Comparison of ENCODE assay signal across 27 cellular contexts in genomic region chr5:15664961-15665360, GRCh38.
DNase-seq lines count a peak whose midpoint lies in the region; TF ChIP-seq lines count a peak whose summit lies in the region.
"Had no signal": no experiment of that assay in that cellular context is flagged by ENCODE, and none has a peak within 500 bp of the region (broad histone marks: within the 10 kb centered on the region; RNA-seq: fewer than 3 reads in every experiment).

No MANE protein-coding gene starts in this region.

- H3K36me3 ChIP-seq in BJ (ENCODE audit: control insufficient read depth, insufficient read depth, low read length): no peaks in the 10 kb centered on the region
- H3K36me3 ChIP-seq in brain microvascular endothelial cell (replicated peaks): no peaks in the 10 kb centered on the region
- H3K36me3 ChIP-seq: esophagus muscularis mucosa had no signal

- H3K27me3 ChIP-seq in BJ (ENCODE audit: control insufficient read depth, insufficient read depth, low read length): no peaks in the 10 kb centered on the region
- no peaks in the 10 kb centered on the region for H3K27me3 ChIP-seq in brain microvascular endothelial cell (replicated peaks)
- H3K27me3 ChIP-seq: esophagus muscularis mucosa had no signal

- POLR2A ChIA-PET in BJ (lab: Charles Lee): no interaction called here

- DNase-seq in BJ (ENCODE audit: low read depth) (peak; percentile 22), HS-5 (ENCODE audit: low read depth) (peak; percentile 14), brain microvascular endothelial cell (peak; percentile 12), foreskin melanocyte (peak; percentile 18), GOT3 (lab: John Stamatoyannopoulos, UW) (no peak), NCI-H345 (lab: John Stamatoyannopoulos, UW) (no peak), LoVo (ENCODE audit: low spot score) (no peak), NCI-H146 treated with DMSO at 0.1 percent for 48 hours (lab: John Stamatoyannopoulos, UW; ENCODE audit: unreplicated experiment) (no peak)
- DNase-seq: activated CD4-positive, alpha-beta T cell treated with anti-CD3 and anti-CD28 coated beads, Interleukin-2, amount 50 U/mL, for 4 hours; activated T-cell treated with anti-CD3 and anti-CD28 coated beads, Interleukin-2, amount 50 U/mL, for 48 hours; AML-193; CD4-positive, alpha-beta memory T cell; H7; immature natural killer cell; left colon; mammary epithelial cell; mucosa of descending colon; NCI-H1092; NCI-H187; NCI-H2171 treated with DMSO at 0.1 percent for 48 hours; NCI-H526 treated with DMSO at 0.1 percent for 48 hours; stimulated activated naive B cell treated with anti-CD40 and anti-IgM and Interleukin-4, amounts not matched to agents 10 μg/mL and 1 μg/mL and 100 μg/mL, for 72 hours; T-helper 17 cell had no signal

- TF ChIP-seq CTCF in BJ (IDR thresholded peaks at IDR 0.05; ENCODE audit: insufficient read depth, low read depth, low read length): no peak
- TF ChIP-seq CTCF in brain microvascular endothelial cell (IDR thresholded peaks at IDR 0.05; ENCODE audit: low read depth, low read length, missing control alignments): no peak

- H3K4me3 ChIP-seq in BJ (ENCODE audit: low read depth, low read length) (no peak overlapping the region), brain microvascular endothelial cell (ENCODE audit: low read depth, low read length) (no peak overlapping the region)
- H3K4me3 ChIP-seq: esophagus muscularis mucosa, GM12878, mucosa of descending colon, skin epidermis had no signal

- H3K27ac ChIP-seq in brain microvascular endothelial cell: no peak overlapping the region
- H3K27ac ChIP-seq: esophagus muscularis mucosa, HL-60, skin epidermis had no signal

- CTCF ChIA-PET in BJ (lab: Yijun Ruan, JAX): interaction anchor here (1.1 kb wide), 1 partner anchor 13 kb away, joined by 3 read pairs; no protein-coding TSS in a partner anchor

- in situ Hi-C loops in brain microvascular endothelial cell (cut with HindIII; ENCODE audit: low pct_ligation_motif_present, low sequenced_read_pairs): no loop called here

Comparison
In these comparisons a context has a peak if more than half of its experiments do, and no peak if none do; other contexts are left out.
1. DNase-seq: peak in BJ (single experiment), HS-5 (single experiment), brain microvascular endothelial cell (single experiment) and foreskin melanocyte (single experiment); none in GOT3 (single experiment), NCI-H345 (single experiment), LoVo (single experiment) and NCI-H146 treated with DMSO at 0.1 percent for 48 hours (single experiment).